1 cellular context compared by ENCODE assay signal in the genomic region with DNA sequence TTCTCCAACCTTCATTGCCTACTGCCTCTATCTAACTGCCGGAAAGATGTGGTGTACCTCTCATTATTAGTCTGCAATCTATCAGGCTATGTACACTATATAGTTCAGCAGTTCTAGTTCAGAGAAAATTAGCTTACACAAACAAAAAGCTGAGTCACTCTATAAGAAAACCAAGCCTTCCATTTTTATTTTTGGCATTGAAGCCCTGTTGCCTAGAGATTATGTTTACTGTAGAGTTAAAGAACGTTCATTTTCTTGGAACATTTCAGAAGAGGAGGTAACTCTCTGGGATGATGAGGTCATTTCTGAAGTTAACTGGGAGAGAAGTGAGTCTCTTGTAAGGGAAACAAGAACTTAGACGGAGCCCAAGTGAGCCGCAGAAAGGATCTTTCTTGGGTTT.
TF ChIP-seq lines count a peak whose summit lies in the region.

No MANE protein-coding gene starts in this region.

TF ChIP-seq in endothelial cell of umbilical vein, 7 proteins besides CTCF, POLR2A, EP300 and RAD21 (continued from another document):
- peak; percentile 33 for TF ChIP-seq JUN (IDR thresholded peaks at IDR 0.05; ENCODE audit: borderline replicate concordance, insufficient read depth, insufficient read length, low read depth)
